Comparison of ENCODE assay signal across 8 cellular contexts in the genomic region with DNA sequence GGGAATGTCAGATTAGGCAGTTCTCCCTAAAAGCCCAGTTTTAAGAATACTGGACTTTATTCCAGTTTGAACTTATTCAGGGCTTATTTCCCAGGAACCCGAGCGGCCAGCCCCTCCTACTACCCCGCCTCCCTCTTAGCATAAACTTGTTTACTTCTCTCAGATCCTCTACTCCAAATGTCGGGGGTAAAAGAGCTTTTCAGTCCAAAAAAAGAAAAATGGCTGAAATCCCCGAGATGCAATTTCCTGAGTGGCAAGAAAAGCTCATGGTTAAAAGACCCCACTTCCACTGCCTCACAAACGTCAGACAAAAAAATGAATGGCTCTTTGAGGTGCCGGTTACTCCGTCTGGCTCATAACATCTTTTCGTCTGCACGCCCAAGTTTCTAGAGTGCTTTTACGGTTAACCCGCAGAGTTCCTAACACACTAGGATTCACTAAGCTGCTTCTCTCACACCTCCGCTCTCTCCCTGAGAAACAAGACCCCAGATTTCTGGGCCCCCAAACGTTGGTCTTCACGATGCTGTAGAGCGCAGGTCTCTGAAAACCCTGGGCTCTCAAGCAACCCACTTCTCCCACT. TPM values are rescaled to one million over a fixed set of nuclear protein-coding genes. Genes with fewer than 3 reads are reported as not detected.
DNase-seq lines count a peak whose midpoint lies in the region; ATAC-seq and TF ChIP-seq lines count a peak whose summit lies in the region.

No MANE protein-coding gene starts in this region.

- no peaks in the 10 kb centered on the region for H3K27me3 Mint-ChIP-seq in activated CD4-positive, alpha-beta T cell treated with anti-CD3 and anti-CD28 coated beads, Interleukin-2, amount 10 ng/mL, durations not matched to agents 24 days and 14 days
- H3K27me3 Mint-ChIP-seq in nephron progenitor cell (ENCODE audit: low read depth, poor library complexity): no peaks in the 10 kb centered on the region

- intact Hi-C loops in activated CD4-positive, alpha-beta T cell treated with anti-CD3 and anti-CD28 coated beads, Interleukin-2, amount 10 ng/mL, durations not matched to agents 24 days and 14 days (cut with micrococcal nuclease): loop anchor here (1.0 to 2.0 kb wide), 8 partner anchors 35 to 424 kb away; partner anchors contain the start of genes CDC23, CDC25C, EGR1 and ETF1

- H3K4me3 ChIP-seq in fibroblast of pulmonary artery (replicated peaks; ENCODE audit: low read depth, low read length): peak overlapping the region; percentile 100

- DNase-seq in activated CD4-positive, alpha-beta T cell treated with anti-CD3 and anti-CD28 coated beads, Interleukin-2, amount 10 ng/mL, durations not matched to agents 24 days and 14 days: peak; percentile 83
- no peak for DNase-seq in activated CD4-positive, alpha-beta T cell treated with anti-CD3 and anti-CD28 coated beads for 4 hours
- DNase-seq in HuH-7.5 (ENCODE audit: low spot score) (peak; percentile 22), UCSD-AML1 (lab: John Stamatoyannopoulos, UW; ENCODE audit: unreplicated experiment) (peak; percentile 19), fibroblast of pulmonary artery (ENCODE audit: low read depth) (peak; percentile 33), nephron progenitor cell (peak; percentile 13), NCI-H146 treated with DMSO at 0.1 percent for 48 hours (lab: John Stamatoyannopoulos, UW; ENCODE audit: unreplicated experiment) (no peak)

- no peak for ATAC-seq in HG03196 (IDR thresholded peaks at IDR 0.05; ENCODE audit: unreplicated experiment)

- H3K4me3 Mint-ChIP-seq in activated CD4-positive, alpha-beta T cell treated with anti-CD3 and anti-CD28 coated beads, Interleukin-2, amount 10 ng/mL, durations not matched to agents 24 days and 14 days: no peak overlapping the region
- H3K4me3 Mint-ChIP-seq in nephron progenitor cell: no peak overlapping the region

- H3K4me1 Mint-ChIP-seq in activated CD4-positive, alpha-beta T cell treated with anti-CD3 and anti-CD28 coated beads, Interleukin-2, amount 10 ng/mL, durations not matched to agents 24 days and 14 days: peaks cover 24% of the 10 kb centered on the region
- H3K4me1 Mint-ChIP-seq in nephron progenitor cell: peaks cover 22% of the 10 kb centered on the region

- TF ChIP-seq CTCF in fibroblast of pulmonary artery (IDR thresholded peaks at IDR 0.05; ENCODE audit: low read length, missing control alignments): no peak
- TF ChIP-seq CTCF in nephron progenitor cell (IDR thresholded peaks at IDR 0.05): no peak

- H3K36me3 Mint-ChIP-seq in activated CD4-positive, alpha-beta T cell treated with anti-CD3 and anti-CD28 coated beads, Interleukin-2, amount 10 ng/mL, durations not matched to agents 24 days and 14 days (ENCODE audit: low read depth): peaks cover 26% of the 10 kb centered on the region
- peaks cover 41% of the 10 kb centered on the region for H3K36me3 Mint-ChIP-seq in nephron progenitor cell (ENCODE audit: low read depth)

- no peak overlapping the region for H3K27ac Mint-ChIP-seq in activated CD4-positive, alpha-beta T cell treated with anti-CD3 and anti-CD28 coated beads, Interleukin-2, amount 10 ng/mL, durations not matched to agents 24 days and 14 days
- H3K27ac Mint-ChIP-seq in nephron progenitor cell: no peak overlapping the region

- no peaks in the 10 kb centered on the region for H3K9me3 Mint-ChIP-seq in activated CD4-positive, alpha-beta T cell treated with anti-CD3 and anti-CD28 coated beads, Interleukin-2, amount 10 ng/mL, durations not matched to agents 24 days and 14 days
- no peaks in the 10 kb centered on the region for H3K9me3 Mint-ChIP-seq in nephron progenitor cell

RNA-seq across cellular contexts. Expression of gene BRD8, which starts 0.4 kb away (rescaled TPM):
- total RNA-seq in activated CD4-positive, alpha-beta T cell treated with anti-CD3 and anti-CD28 coated beads, Interleukin-2, amount 10 ng/mL, durations not matched to agents 24 days and 14 days: 53.6 and 61.1 TPM in 2 replicates

RNA-seq across cellular contexts. Expression of gene KIF20A, which starts 0.9 kb away (rescaled TPM):
- total RNA-seq in activated CD4-positive, alpha-beta T cell treated with anti-CD3 and anti-CD28 coated beads, Interleukin-2, amount 10 ng/mL, durations not matched to agents 24 days and 14 days: 18.0 and 19.7 TPM in 2 replicates

RNA-seq across cellular contexts. Expression of gene CDC23, which starts 35.1 kb away (rescaled TPM):
- total RNA-seq in activated CD4-positive, alpha-beta T cell treated with anti-CD3 and anti-CD28 coated beads, Interleukin-2, amount 10 ng/mL, durations not matched to agents 24 days and 14 days: 46.6 and 47.9 TPM in 2 replicates

RNA-seq across cellular contexts. Expression of gene NME5, which starts 38.8 kb away (rescaled TPM):
- not detected in 2 replicates for total RNA-seq in activated CD4-positive, alpha-beta T cell treated with anti-CD3 and anti-CD28 coated beads, Interleukin-2, amount 10 ng/mL, durations not matched to agents 24 days and 14 days

Comparison
In these comparisons a context has a peak if more than half of its experiments do, and no peak if none do; other contexts are left out.
1. DNase-seq: peak in activated CD4-positive, alpha-beta T cell treated with anti-CD3 and anti-CD28 coated beads, Interleukin-2, amount 10 ng/mL, durations not matched to agents 24 days and 14 days (single experiment), HuH-7.5 (single experiment), UCSD-AML1 (single experiment), fibroblast of pulmonary artery (single experiment) and nephron progenitor cell (single experiment); none in activated CD4-positive, alpha-beta T cell treated with anti-CD3 and anti-CD28 coated beads for 4 hours (0 of 2) and NCI-H146 treated with DMSO at 0.1 percent for 48 hours (single experiment).